14 cellular contexts compared by ENCODE assay signal in genomic region chr4:17068885-17069284, GRCh38.
"Had no signal": no experiment of that assay in that cellular context is flagged by ENCODE, and none has a peak within 500 bp of the region (broad histone marks: within the 10 kb centered on the region; RNA-seq: fewer than 3 reads in every experiment).

No MANE protein-coding gene starts in this region.

- H3K9me3 Mint-ChIP-seq: stimulated activated memory B cell treated with anti-CD40 and anti-IgM and Interleukin-4, amounts not matched to agents 10 μg/mL and 1 μg/mL and 100 μg/mL, for 72 hours; T-helper 1 cell treated with Interleukin-12 subunit alpha and Interleukin-12 subunit beta and Interleukin-4 antibody, amounts not matched to agents 30 μg/mL and 1 μg/mL, for 36 hours had no signal

- ATAC-seq: gastrocnemius medialis; left lobe of liver; mucosa of descending colon; naive thymus-derived CD4-positive, alpha-beta T cell; stimulated activated memory B cell treated with anti-CD40 and anti-IgM and Interleukin-4, amounts not matched to agents 10 μg/mL and 1 μg/mL and 100 μg/mL, for 72 hours had no signal

- H3K36me3 ChIP-seq: gastrocnemius medialis had no signal

- H3K4me3 ChIP-seq: gastrocnemius medialis, mucosa of descending colon had no signal

- H3K27ac ChIP-seq: gastrocnemius medialis, parathyroid adenoma had no signal

- H3K4me1 ChIP-seq: gastrocnemius medialis, parathyroid adenoma had no signal

- H3K36me3 Mint-ChIP-seq: activated naive CD8-positive, alpha-beta T cell treated with anti-CD3 and anti-CD28 coated beads, Interleukin-2, amount 10 ng/mL, durations not matched to agents 7 days and 5 days; naive thymus-derived CD4-positive, alpha-beta T cell; stimulated activated memory B cell treated with anti-CD40 and anti-IgM and Interleukin-4, amounts not matched to agents 10 μg/mL and 1 μg/mL and 100 μg/mL, for 72 hours had no signal

- H3K4me3 Mint-ChIP-seq: activated naive CD8-positive, alpha-beta T cell treated with anti-CD3 and anti-CD28 coated beads, Interleukin-2, amount 10 ng/mL, durations not matched to agents 7 days and 5 days; naive thymus-derived CD4-positive, alpha-beta T cell; stimulated activated memory B cell treated with anti-CD40 and anti-IgM and Interleukin-4, amounts not matched to agents 10 μg/mL and 1 μg/mL and 100 μg/mL, for 72 hours; T-helper 1 cell treated with Interleukin-12 subunit alpha and Interleukin-12 subunit beta and Interleukin-4 antibody, amounts not matched to agents 30 μg/mL and 1 μg/mL, for 36 hours had no signal

- H3K27me3 ChIP-seq: gastrocnemius medialis had no signal

- H3K9me3 ChIP-seq: gastrocnemius medialis, mucosa of descending colon had no signal

- DNase-seq: activated CD4-positive, alpha-beta T cell treated with anti-CD3 and anti-CD28 coated beads for 4 hours; activated CD8-positive, alpha-beta memory T cell treated with anti-CD3 and anti-CD28 coated beads, Interleukin-2, amount 50 U/mL, for 48 hours; activated naive CD4-positive, alpha-beta T cell; activated naive CD8-positive, alpha-beta T cell treated with anti-CD3 and anti-CD28 coated beads, Interleukin-2, amount 10 ng/mL, durations not matched to agents 7 days and 5 days; cortex of kidney; effector CD4-positive, alpha-beta T cell; gastrocnemius medialis; mammary epithelial cell; mucosa of descending colon; naive thymus-derived CD4-positive, alpha-beta T cell had no signal

- H3K27me3 Mint-ChIP-seq: activated naive CD8-positive, alpha-beta T cell treated with anti-CD3 and anti-CD28 coated beads, Interleukin-2, amount 10 ng/mL, durations not matched to agents 7 days and 5 days; stimulated activated memory B cell treated with anti-CD40 and anti-IgM and Interleukin-4, amounts not matched to agents 10 μg/mL and 1 μg/mL and 100 μg/mL, for 72 hours had no signal

- H3K27ac Mint-ChIP-seq: activated naive CD8-positive, alpha-beta T cell treated with anti-CD3 and anti-CD28 coated beads, Interleukin-2, amount 10 ng/mL, durations not matched to agents 7 days and 5 days; naive thymus-derived CD4-positive, alpha-beta T cell; stimulated activated memory B cell treated with anti-CD40 and anti-IgM and Interleukin-4, amounts not matched to agents 10 μg/mL and 1 μg/mL and 100 μg/mL, for 72 hours; T-helper 1 cell treated with Interleukin-12 subunit alpha and Interleukin-12 subunit beta and Interleukin-4 antibody, amounts not matched to agents 30 μg/mL and 1 μg/mL, for 36 hours had no signal

- H3K4me1 Mint-ChIP-seq: activated naive CD8-positive, alpha-beta T cell treated with anti-CD3 and anti-CD28 coated beads, Interleukin-2, amount 10 ng/mL, durations not matched to agents 7 days and 5 days; naive thymus-derived CD4-positive, alpha-beta T cell; stimulated activated memory B cell treated with anti-CD40 and anti-IgM and Interleukin-4, amounts not matched to agents 10 μg/mL and 1 μg/mL and 100 μg/mL, for 72 hours had no signal
